8 cellular contexts compared by ENCODE assay signal in genomic region chr1:26317612-26318337, GRCh38. TPM values are rescaled to one million over a fixed set of nuclear protein-coding genes. Genes with fewer than 3 reads are reported as not detected.
DNase-seq lines count a peak whose midpoint lies in the region; ATAC-seq and TF ChIP-seq lines count a peak whose summit lies in the region.

Gene CD52, plus strand, starts transcription at chr1:26317958. Its CDS starts 60 bp downstream, at chr1:26318018.

- H3K4me3 ChIP-seq in OCI-LY7 (ENCODE audit: low read depth, low read length, poor library complexity, severe bottlenecking), result peak within 1 kb of the TSS; percentile 93
- H3K4me3 ChIP-seq in osteoblast (ENCODE audit: insufficient read depth, low read length), result no peak within 1 kb of the TSS

- POLR2A ChIA-PET in OCI-LY7 (lab: Charles Lee), result interaction anchor here (0.6 to 11.7 kb wide), 7 partner anchors 9 to 29 kb away, joined by 3 to 273 read pairs (median 3); partner anchors contain the start of gene UBXN11

- H3K4me1 ChIP-seq in OCI-LY7 (ENCODE audit: insufficient read depth, low read length, poor library complexity, severe bottlenecking) (peaks cover 82% of the 10 kb centered on the region), osteoblast (ENCODE audit: insufficient read depth, low read length) (peaks cover 5% of the 10 kb centered on the region)

- peaks cover 10% of the 10 kb centered on the region for H3K27me3 ChIP-seq in osteoblast (ENCODE audit: insufficient read depth, low read length)

- H3K79me2 ChIP-seq in OCI-LY7 (ENCODE audit: insufficient read depth, low read depth, low read length) (peaks cover 35% of the 10 kb centered on the region), osteoblast (ENCODE audit: insufficient read depth, low read length) (no peaks in the 10 kb centered on the region)

- intact Hi-C loops in OCI-LY7 (cut with micrococcal nuclease; ENCODE audit: unreplicated experiment), result loop anchor here (10.0 kb wide), 1 partner anchor 227 kb away; no protein-coding TSS in a partner anchor

- ATAC-seq in GM21381 (IDR thresholded peaks at IDR 0.05; ENCODE audit: unreplicated experiment) (peak; percentile 29), HG03469 (IDR thresholded peaks at IDR 0.05; ENCODE audit: unreplicated experiment) (no peak)

- no peaks in the 10 kb centered on the region for H3K9me2 ChIP-seq in OCI-LY7 (ENCODE audit: insufficient read depth, low read length)

- TSS peak; percentile 77 for BruUV-seq in OCI-LY7 (replicated peaks; lab: Mats Ljungman, UMichigan)

- CTCF ChIA-PET in OCI-LY7 (lab: Charles Lee; ENCODE audit: unreplicated experiment), result interaction anchor here (0.6 to 3.2 kb wide), 7 partner anchors 10 to 33 kb away, joined by 3 to 30 read pairs (median 3); partner anchors contain the start of gene UBXN11

- H3K9me3 ChIP-seq in OCI-LY7 (ENCODE audit: low read length), result no peaks in the 10 kb centered on the region
- no peaks in the 10 kb centered on the region for H3K9me3 ChIP-seq in osteoblast (ENCODE audit: low read depth, low read length)

- peaks cover 35% of the 10 kb centered on the region for H3K36me3 ChIP-seq in OCI-LY7 (ENCODE audit: insufficient read depth, low read length)
- H3K36me3 ChIP-seq in osteoblast (ENCODE audit: insufficient read depth, low read length), result no peaks in the 10 kb centered on the region

- peak within 1 kb of the TSS; percentile 91 for H3K27ac ChIP-seq in OCI-LY7 (ENCODE audit: low read depth, low read length, poor library complexity, severe bottlenecking)
- no peak within 1 kb of the TSS for H3K27ac ChIP-seq in osteoblast (ENCODE audit: low read depth, low read length)

- no peak within 1 kb of the TSS for H2AFZ ChIP-seq in OCI-LY7 (ENCODE audit: low read length)
- peak within 1 kb of the TSS; percentile 3 for H2AFZ ChIP-seq in osteoblast (ENCODE audit: low read length)

- H3K4me2 ChIP-seq in OCI-LY7 (ENCODE audit: low read length) (peak within 1 kb of the TSS; percentile 95), osteoblast (ENCODE audit: insufficient read depth, low read length) (no peak within 1 kb of the TSS)

- H4K20me1 ChIP-seq in OCI-LY7 (ENCODE audit: insufficient read depth, low read length), result no peaks in the 10 kb centered on the region
- H4K20me1 ChIP-seq in osteoblast (ENCODE audit: insufficient read depth, low read length), result no peaks in the 10 kb centered on the region

- TF ChIP-seq CTCF in OCI-LY7 (conservative IDR thresholded peaks at IDR 0.05; ENCODE audit: low read length) (no peak), osteoblast (IDR thresholded peaks at IDR 0.05; ENCODE audit: extremely low read depth, low read depth, low read length) (no peak)

- peak; percentile 87 for DNase-seq in OCI-LY7 (ENCODE audit: low spot score)
- DNase-seq in activated gamma-delta T cell treated with anti-CD3 and anti-CD28 coated beads, Interleukin-2, amount 50 U/mL, for 16 hours (ENCODE audit: low read depth), result peak; percentile 63
- no peak for DNase-seq in osteoblast (ENCODE audit: insufficient read length, low spot score, missing footprints)
- DNase-seq in putamen (ENCODE audit: low spot score), result no peak
- DNase-seq in HCEC 1CT, result no peak
- no peak for DNase-seq in H4 (ENCODE audit: low spot score)

RNA-seq across cellular contexts. Expression of gene CD52, which starts in this region (rescaled TPM):
- 409 and 470 TPM in 2 replicates for total RNA-seq in OCI-LY7 (2014; rRNA removed; shearing (Covaris generic))
- total RNA-seq in OCI-LY7 (2022) (677 and 769 TPM in 2 replicates), osteoblast (not detected in 2 replicates)
- 3.0 TPM in 1 of 2 replicates, not detected in the other for total RNA-seq in H4 (2014; rRNA removed; shearing (Covaris generic))

Comparison
In these comparisons a context has a peak if more than half of its experiments do, and no peak if none do; other contexts are left out.
1. RNA of gene CD52 (total RNA-seq): 409 to 769 TPM in OCI-LY7; 3.0 TPM in H4 and not detected in osteoblast; every median in the first group is over 100 times any median in the second.
2. DNase-seq: peak in OCI-LY7 (single experiment) and activated gamma-delta T cell treated with anti-CD3 and anti-CD28 coated beads, Interleukin-2, amount 50 U/mL, for 16 hours (single experiment); none in osteoblast (single experiment), putamen (single experiment), HCEC 1CT (single experiment) and H4 (single experiment).